8 cellular contexts compared by ENCODE assay signal in the genomic region with DNA sequence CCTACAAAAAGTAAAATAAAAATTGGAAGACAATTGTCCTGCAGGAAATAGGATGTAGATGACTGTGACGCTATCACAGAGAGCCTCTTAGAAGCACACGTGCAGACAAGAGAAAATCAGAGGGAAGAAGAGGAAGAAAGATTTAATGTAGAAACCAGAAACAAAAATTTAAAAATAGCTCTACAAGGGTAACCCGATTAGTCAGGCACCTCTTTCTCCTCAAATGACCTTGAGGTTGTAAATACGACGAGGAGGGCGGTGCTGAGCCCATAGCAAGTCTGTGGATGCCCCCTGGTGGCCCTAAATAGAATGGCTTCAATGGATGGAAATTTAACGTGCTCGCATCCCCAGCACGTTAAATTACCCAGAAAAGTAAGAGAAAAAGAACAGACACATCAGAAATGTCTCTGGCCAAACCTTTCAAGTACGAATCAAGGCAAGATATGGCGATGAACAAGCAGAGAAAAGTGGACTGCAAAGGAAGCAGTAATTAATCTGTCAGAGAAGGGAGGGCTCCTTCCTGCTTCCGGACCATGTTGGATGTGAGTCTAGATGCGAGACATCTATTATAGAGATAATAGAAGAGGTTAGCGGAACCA. TPM values are rescaled to one million over a fixed set of nuclear protein-coding genes. Genes with fewer than 3 reads are reported as not detected.
DNase-seq lines count a peak whose midpoint lies in the region; ATAC-seq and TF ChIP-seq lines count a peak whose summit lies in the region.

No MANE protein-coding gene starts in this region.

- no peaks in the 10 kb centered on the region for H3K36me3 Mint-ChIP-seq in activated T-helper 17 cell treated with anti-CD3 and anti-CD28 coated beads, Interleukin-2, amount 50 U/mL, for 72 hours (ENCODE audit: low read depth)
- H3K36me3 Mint-ChIP-seq in neural crest cell (ENCODE audit: low read depth): no peaks in the 10 kb centered on the region

- H3K4me3 Mint-ChIP-seq in activated T-helper 17 cell treated with anti-CD3 and anti-CD28 coated beads, Interleukin-2, amount 50 U/mL, for 72 hours: peak overlapping the region; percentile 79
- no peak overlapping the region for H3K4me3 Mint-ChIP-seq in neural crest cell
- peak overlapping the region; percentile 86 to 90 for H3K4me3 Mint-ChIP-seq in stimulated activated naive CD8-positive, alpha-beta T cell treated with anti-CD3 and anti-CD28 coated beads, Interleukin-15, amount 100 ng/mL, for 72 hours

- DNase-seq in COLO668 (lab: John Stamatoyannopoulos, UW; ENCODE audit: unreplicated experiment) (peak; percentile 61), RPMI8226 (peak; percentile 89), fibroblast of the aortic adventitia (ENCODE audit: low read depth) (peak; percentile 94), neural crest cell (ENCODE audit: low read depth, low spot score) (peak; percentile 23)
- DNase-seq in stimulated activated naive CD8-positive, alpha-beta T cell treated with anti-CD3 and anti-CD28 coated beads, Interleukin-15, amount 100 ng/mL, for 72 hours: peak; percentile 71 to 73

- no peaks in the 10 kb centered on the region for H3K9me3 Mint-ChIP-seq in activated T-helper 17 cell treated with anti-CD3 and anti-CD28 coated beads, Interleukin-2, amount 50 U/mL, for 72 hours
- H3K9me3 Mint-ChIP-seq in neural crest cell: no peaks in the 10 kb centered on the region
- H3K9me3 Mint-ChIP-seq in stimulated activated naive CD8-positive, alpha-beta T cell treated with anti-CD3 and anti-CD28 coated beads, Interleukin-15, amount 100 ng/mL, for 72 hours: no peaks in the 10 kb centered on the region

- H3K27me3 Mint-ChIP-seq in activated T-helper 17 cell treated with anti-CD3 and anti-CD28 coated beads, Interleukin-2, amount 50 U/mL, for 72 hours: no peaks in the 10 kb centered on the region
- peaks cover 21% of the 10 kb centered on the region for H3K27me3 Mint-ChIP-seq in neural crest cell (ENCODE audit: low read depth)
- no peaks in the 10 kb centered on the region for H3K27me3 Mint-ChIP-seq in stimulated activated naive CD8-positive, alpha-beta T cell treated with anti-CD3 and anti-CD28 coated beads, Interleukin-15, amount 100 ng/mL, for 72 hours

- H3K27ac Mint-ChIP-seq in activated T-helper 17 cell treated with anti-CD3 and anti-CD28 coated beads, Interleukin-2, amount 50 U/mL, for 72 hours: peak overlapping the region; percentile 92
- H3K27ac Mint-ChIP-seq in neural crest cell (ENCODE audit: unreplicated experiment): no peak overlapping the region
- H3K27ac Mint-ChIP-seq in stimulated activated naive CD8-positive, alpha-beta T cell treated with anti-CD3 and anti-CD28 coated beads, Interleukin-15, amount 100 ng/mL, for 72 hours: peak overlapping the region; percentile 99

- H3K4me3 ChIP-seq in fibroblast of the aortic adventitia (ENCODE audit: low read depth, low read length): peak overlapping the region; percentile 41

- peaks cover 12% of the 10 kb centered on the region for H3K4me1 Mint-ChIP-seq in activated T-helper 17 cell treated with anti-CD3 and anti-CD28 coated beads, Interleukin-2, amount 50 U/mL, for 72 hours
- H3K4me1 Mint-ChIP-seq in neural crest cell: no peaks in the 10 kb centered on the region
- H3K4me1 Mint-ChIP-seq in stimulated activated naive CD8-positive, alpha-beta T cell treated with anti-CD3 and anti-CD28 coated beads, Interleukin-15, amount 100 ng/mL, for 72 hours: peaks cover 25% of the 10 kb centered on the region

- peak; percentile 78 for TF ChIP-seq CTCF in LNCAP (IDR thresholded peaks at IDR 0.05)
- TF ChIP-seq CTCF in fibroblast of the aortic adventitia (IDR thresholded peaks at IDR 0.05; ENCODE audit: insufficient read depth, low read length): peak; percentile 88
- peak; percentile 92 for TF ChIP-seq CTCF in neural crest cell (conservative IDR thresholded peaks at IDR 0.05)

- ATAC-seq in GM21447 (IDR thresholded peaks at IDR 0.05; ENCODE audit: unreplicated experiment): peak; percentile 83
- peak; percentile 99 for ATAC-seq in activated T-helper 17 cell treated with anti-CD3 and anti-CD28 coated beads, Interleukin-2, amount 50 U/mL, for 72 hours (replicated peaks)
- peak; percentile 97 for ATAC-seq in stimulated activated naive CD8-positive, alpha-beta T cell treated with anti-CD3 and anti-CD28 coated beads, Interleukin-15, amount 100 ng/mL, for 72 hours

RNA-seq across cellular contexts. Expression of gene PRPH2, which starts 4.2 kb away (rescaled TPM):
- not detected for total RNA-seq in activated T-helper 17 cell treated with anti-CD3 and anti-CD28 coated beads, Interleukin-2, amount 50 U/mL, for 72 hours
- total RNA-seq in fibroblast of the aortic adventitia (ENCODE audit: low replicate concordance) (0.72 and 1.3 TPM in 2 replicates), neural crest cell (not detected in 2 replicates)

RNA-seq across cellular contexts. Expression of gene TBCC, which starts 19.3 kb away (rescaled TPM):
- total RNA-seq in activated T-helper 17 cell treated with anti-CD3 and anti-CD28 coated beads, Interleukin-2, amount 50 U/mL, for 72 hours: 10 to 100 TPM; 16.6 to 17.7 TPM
- total RNA-seq in fibroblast of the aortic adventitia (ENCODE audit: low replicate concordance) (19.3 and 31.1 TPM in 2 replicates), neural crest cell (21.7 and 23.2 TPM in 2 replicates)

RNA-seq across cellular contexts. Expression of gene BICRAL, which starts 55.3 kb away (rescaled TPM):
- 10 to 100 TPM; 16.7 to 19.3 TPM for total RNA-seq in activated T-helper 17 cell treated with anti-CD3 and anti-CD28 coated beads, Interleukin-2, amount 50 U/mL, for 72 hours
- total RNA-seq in fibroblast of the aortic adventitia (ENCODE audit: low replicate concordance) (7.7 and 15.8 TPM in 2 replicates), neural crest cell (6.2 and 6.7 TPM in 2 replicates)

Comparison
In these comparisons a context has a peak if more than half of its experiments do, and no peak if none do; other contexts are left out.
1. Peak in every context shown above with its lines: DNase-seq, ATAC-seq and H3K4me3 ChIP-seq.
2. DNase-seq: peak in every context shown above with its lines; median percentile 94 in fibroblast of the aortic adventitia; 89 in RPMI8226; 72 in stimulated activated naive CD8-positive, alpha-beta T cell treated with anti-CD3 and anti-CD28 coated beads, Interleukin-15, amount 100 ng/mL, for 72 hours; 61 in COLO668; 23 in neural crest cell.